2 cellular contexts compared by ENCODE assay signal in genomic region chr6:16823700-16824352, GRCh38.
A peak's percentile ranks its signal among the peaks of the same experiment; 100 is the strongest.
TF ChIP-seq lines count a peak whose summit lies in the region.

No MANE protein-coding gene starts in this region.

TF ChIP-seq in GM12878, 131 proteins besides CTCF, POLR2A, EP300 and RAD21:
- TF ChIP-seq ZBTB40 (IDR thresholded peaks at IDR 0.05; ENCODE audit: borderline replicate concordance), result peak; percentile 77
- no peak for TF ChIP-seq BACH1 (IDR thresholded peaks at IDR 0.05; ENCODE audit: borderline replicate concordance)
- no peak for TF ChIP-seq PAX8 (IDR thresholded peaks at IDR 0.05)
- TF ChIP-seq NFXL1 (IDR thresholded peaks at IDR 0.05; ENCODE audit: borderline replicate concordance), result no peak
- TF ChIP-seq PKNOX1 (IDR thresholded peaks at IDR 0.05), result no peak
- TF ChIP-seq CHD1 (IDR thresholded peaks at IDR 0.05; ENCODE audit: low read depth, low read length), result no peak
- no peak for TF ChIP-seq RCOR1 (conservative IDR thresholded peaks at IDR 0.05; ENCODE audit: low read depth, low read length)
- no peak for TF ChIP-seq EED (IDR thresholded peaks at IDR 0.05; ENCODE audit: low read depth)
- TF ChIP-seq HSF1 (IDR thresholded peaks at IDR 0.05; ENCODE audit: low read depth, low read length), result no peak

TF ChIP-seq in HepG2, 621 proteins besides CTCF, POLR2A, EP300 and RAD21 (continued from another document):
- peak; percentile 87 for TF ChIP-seq ZBTB40 (IDR thresholded peaks at IDR 0.05)
- TF ChIP-seq ZBTB40 (CRISPR knock-in tag; IDR thresholded peaks at IDR 0.05), result peak; percentile 98
TF ChIP-seq in HepG2: peak in this region for 1.
